ENCODE assay signal across 8 cellular contexts in the genomic region with DNA sequence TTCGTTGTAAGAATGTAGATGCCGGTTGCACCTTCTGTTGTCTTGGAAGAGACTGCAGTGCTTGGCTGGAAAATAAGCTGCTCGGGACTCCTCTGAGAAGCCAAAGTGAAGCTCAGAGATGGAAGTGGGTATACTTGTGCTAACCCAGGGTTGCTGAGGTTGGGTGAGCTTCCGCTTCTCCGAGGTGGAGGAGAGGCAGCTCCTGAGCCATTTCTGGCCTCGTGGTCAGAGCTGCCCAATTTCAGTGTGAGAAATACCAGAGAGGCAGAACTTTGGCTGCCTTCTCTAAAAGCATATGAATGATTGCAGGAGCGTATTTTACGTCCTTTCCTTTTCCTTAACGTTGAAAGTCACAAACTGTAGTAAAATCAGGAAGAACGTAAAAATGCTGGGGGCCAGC.
DNase-seq lines count a peak whose midpoint lies in the region; ATAC-seq and TF ChIP-seq lines count a peak whose summit lies in the region.
"Not testable (repeated sequence)": the region's sequence is repeated elsewhere in the genome, so short reads cannot be mapped to it uniquely, and the experiment has no call there.

No MANE protein-coding gene starts in this region.

- peaks cover 12% of the 10 kb centered on the region for H3K36me3 Mint-ChIP-seq in activated T-cell treated with anti-CD3 and anti-CD28 coated beads, Interleukin-2, amount 50 U/mL, for 4 hours (ENCODE audit: insufficient read depth)

- peak overlapping the region; percentile 88 for H3K4me3 Mint-ChIP-seq in activated T-cell treated with anti-CD3 and anti-CD28 coated beads, Interleukin-2, amount 50 U/mL, for 4 hours

- intact Hi-C loops in dorsolateral prefrontal cortex (cut with DNase I); left lung (cut with DNase I): not testable (repeated sequence)

- TF ChIP-seq CTCF in BE2C (IDR thresholded peaks at IDR 0.05; ENCODE audit: low read depth, low read length); dorsolateral prefrontal cortex (IDR thresholded peaks at IDR 0.05 in 54 of 56, conservative IDR thresholded peaks at IDR 0.05 in 2 of 56; ENCODE audit: low read depth in 1 of 56, partially characterized antibody in 56 of 56); left lung (IDR thresholded peaks at IDR 0.05): not testable (repeated sequence)

- not testable (repeated sequence) for H3K9me3 ChIP-seq in BE2C; KOPT-K1 (ENCODE audit: insufficient read depth, low read length, poor library complexity, severe bottlenecking); left lung

- H3K4me1 ChIP-seq in BE2C = not testable (repeated sequence)
- peaks cover 0 to 11% of the 10 kb centered on the region in 2 donors for H3K4me1 ChIP-seq in left lung

- H3K4me3 ChIP-seq in BE2C (ENCODE audit: low read depth, low read length) (peak overlapping the region; percentile 29; the same call in 1 of the 2 replicates), dorsolateral prefrontal cortex (peak overlapping the region in 42 of 59 donors; percentile 9 to 57 (median 42)), left lung (peak overlapping the region; percentile 7 to 42), skeletal muscle cell (ENCODE audit: low read depth, low read length) (peak overlapping the region; percentile 46)

- not testable (repeated sequence) for H3K36me3 ChIP-seq in BE2C; KOPT-K1 (ENCODE audit: insufficient read depth, low read length); left lung

- H3K27ac ChIP-seq in KOPT-K1 (ENCODE audit: low read depth, low read length, poor library complexity, severe bottlenecking) (peak overlapping the region; percentile 80), dorsolateral prefrontal cortex (peak overlapping the region in 6 of 59 donors; percentile 26 to 72 (median 52)), left lung (peak overlapping the region; percentile 62 to 80)

- peak; percentile 43 for ATAC-seq in GM19395 (IDR thresholded peaks at IDR 0.05; ENCODE audit: unreplicated experiment)
- peak; percentile 34 for ATAC-seq in HG02763 (IDR thresholded peaks at IDR 0.05; ENCODE audit: unreplicated experiment)
- peak; percentile 13 to 23 for ATAC-seq in activated T-cell treated with anti-CD3 and anti-CD28 coated beads, Interleukin-2, amount 50 U/mL, for 4 hours
- peak; percentile 37 for ATAC-seq in left lung

- not testable (repeated sequence) for DNase-seq in BE2C; activated T-cell treated with anti-CD3 and anti-CD28 coated beads, Interleukin-2, amount 50 U/mL, for 4 hours; dorsolateral prefrontal cortex; skeletal muscle cell (ENCODE audit: low read depth)
- DNase-seq in left lung = peak; percentile 49 to 65

- not testable (repeated sequence) for H3K27me3 ChIP-seq in BE2C, dorsolateral prefrontal cortex, left lung

- peaks cover 23% of the 10 kb centered on the region for H3K4me1 Mint-ChIP-seq in activated T-cell treated with anti-CD3 and anti-CD28 coated beads, Interleukin-2, amount 50 U/mL, for 4 hours (ENCODE audit: low read depth)

- not testable (repeated sequence) for H3K9me3 Mint-ChIP-seq in activated T-cell treated with anti-CD3 and anti-CD28 coated beads, Interleukin-2, amount 50 U/mL, for 4 hours

- H3K27me3 Mint-ChIP-seq in activated T-cell treated with anti-CD3 and anti-CD28 coated beads, Interleukin-2, amount 50 U/mL, for 4 hours (ENCODE audit: low read depth) = not testable (repeated sequence)
